21 cellular contexts compared by ENCODE assay signal in genomic region chr11:96506953-96507354, GRCh38.
"Had no signal": no experiment of that assay in that cellular context is flagged by ENCODE, and none has a peak within 500 bp of the region (broad histone marks: within the 10 kb centered on the region; RNA-seq: fewer than 3 reads in every experiment).

No MANE protein-coding gene starts in this region.

- H3K4me3 ChIP-seq: hepatocyte, left ventricle myocardium inferior, lower lobe of right lung, pancreas, smooth muscle cell, suprapubic skin, tibial artery, upper lobe of left lung, uterus had no signal

- H3K9me3 ChIP-seq: left ventricle myocardium inferior, lower lobe of right lung, pancreas, suprapubic skin, tibial artery, upper lobe of left lung, uterus had no signal

- ATAC-seq: foreskin keratinocyte, left cardiac atrium, lower lobe of right lung, pancreas, right cardiac atrium had no signal

- H3K4me1 ChIP-seq: foreskin keratinocyte, left ventricle myocardium inferior, lower lobe of right lung, pancreas, suprapubic skin, tibial artery, upper lobe of left lung, uterus had no signal

- H3K79me2 ChIP-seq: hepatocyte had no signal

- H3K27me3 ChIP-seq: hepatocyte, pancreas, suprapubic skin, tibial artery, upper lobe of left lung, uterus had no signal

- H3K36me3 ChIP-seq: left ventricle myocardium inferior, lower lobe of right lung, pancreas, suprapubic skin, tibial artery, upper lobe of left lung, uterus had no signal

- H2AFZ ChIP-seq: hepatocyte had no signal

- DNase-seq: effector CD4-positive, alpha-beta T cell; endodermal cell; erythroblast; foreskin keratinocyte; head of caudate nucleus; kidney; left cardiac atrium; left ventricle myocardium inferior; lower lobe of right lung; naive B cell; occipital lobe; pancreas; right cardiac atrium; stimulated activated CD4-positive, alpha-beta T cell treated with anti-CD3 and anti-CD28 coated beads, Interleukin-2, amount 100 ng/mL, for 48 hours; stimulated activated naive CD4-positive, alpha-beta T cell treated with Interleukin-2 at 50 U/mL for 16 hours; tibial artery; upper lobe of left lung; uterus had no signal

- H3K4me2 ChIP-seq: hepatocyte, smooth muscle cell had no signal

- H3K27ac ChIP-seq: foreskin keratinocyte, hepatocyte, left ventricle myocardium inferior, lower lobe of right lung, pancreas, suprapubic skin, tibial artery, upper lobe of left lung, uterus had no signal
